16 cellular contexts compared by ENCODE assay signal in the genomic region with DNA sequence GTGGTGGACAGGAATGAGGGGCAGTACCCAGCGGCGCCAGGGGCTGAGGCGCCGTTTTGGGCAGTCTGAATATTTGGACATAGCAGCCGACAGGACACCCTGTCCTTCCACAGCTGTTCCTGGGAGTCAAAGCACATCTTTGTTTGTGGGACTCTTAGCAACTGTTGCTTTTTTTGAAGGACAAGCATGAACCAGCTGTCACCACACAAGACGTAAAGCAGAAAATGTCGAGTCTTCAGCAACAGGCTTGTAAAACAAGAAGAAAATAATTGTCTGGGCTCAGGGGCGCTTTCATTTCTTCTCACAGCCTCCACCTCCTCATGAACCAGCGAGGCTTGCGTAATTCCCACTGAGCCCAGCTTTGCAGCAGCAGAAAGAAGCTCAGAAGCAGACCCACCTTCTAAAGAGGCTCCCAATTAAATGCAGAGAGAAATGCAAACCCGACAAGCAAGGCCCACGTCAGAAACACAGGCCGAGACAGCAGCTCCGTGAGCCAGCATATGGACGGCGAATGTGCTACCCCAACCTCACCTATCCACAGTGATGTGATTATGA.
DNase-seq lines count a peak whose midpoint lies in the region; ATAC-seq, FAIRE-seq and TF ChIP-seq lines count a peak whose summit lies in the region.
"Had no signal": no experiment of that assay in that cellular context is flagged by ENCODE, and none has a peak within 500 bp of the region (broad histone marks: within the 10 kb centered on the region; RNA-seq: fewer than 3 reads in every experiment).

No MANE protein-coding gene starts in this region.

- no peak for TF ChIP-seq POLR2A in HepG2 (IDR thresholded peaks at IDR 0.05; ENCODE audit: insufficient read depth in 1 of 2, low read depth in 2 of 2, low read length in 2 of 2)
- no peak for TF ChIP-seq POLR2A in right lobe of liver (IDR thresholded peaks at IDR 0.05)

- no peak overlapping the region for H3K27ac ChIP-seq in HepG2 (ENCODE audit: extremely low read length, insufficient read depth, low read length)
- H3K27ac ChIP-seq in right lobe of liver: no peak overlapping the region
- H3K27ac ChIP-seq: HL-60 had no signal

- FAIRE-seq in HepG2 (lab: Jason Lieb, UNC): no peak

- DNase-seq in HepG2 (ENCODE audit: low spot score): no peak
- no peak for DNase-seq in right lobe of liver
- DNase-seq in epidermal melanocyte (ENCODE audit: insufficient read length, low spot score): peak; percentile 32
- DNase-seq in mesothelial cell of epicardium (ENCODE audit: low spot score in 2 of 2, unreplicated experiment in 2 of 2): no peak
- no peak for DNase-seq in stimulated activated naive CD8-positive, alpha-beta T cell treated with anti-CD3 and anti-CD28 coated beads, Interleukin-15, Interleukin-2, amounts not matched to agents 100 U/mL and 50 U/mL, for 24 hours
- no peak for DNase-seq in NCI-H146 treated with DMSO at 0.1 percent for 48 hours (lab: John Stamatoyannopoulos, UW; ENCODE audit: unreplicated experiment)
- no peak for DNase-seq in COR-L47 (lab: John Stamatoyannopoulos, UW)
- DNase-seq: activated CD8-positive, alpha-beta T cell treated with anti-CD3 and anti-CD28 coated beads for 36 hours; dermis blood vessel endothelial cell; DND-41; NK-92 treated with Interleukin-12 subunit alpha and Interleukin-12 subunit beta, amount 100 ng/mL, for 24 hours; T-helper 17 cell had no signal

- POLR2A ChIA-PET in HepG2 (lab: Yijun Ruan, JAX): no interaction called here

- TF ChIP-seq RAD21 in HepG2 (CRISPR knock-in tag; IDR thresholded peaks at IDR 0.05): no peak

- intact Hi-C loops in HepG2 (cut with micrococcal nuclease; ENCODE audit: unreplicated experiment): no loop called here
- intact Hi-C loops in right lobe of liver (cut with DNase I): no loop called here

- H2AFZ ChIP-seq in HepG2 (ENCODE audit: low read length): no peak overlapping the region

- H3K36me3 ChIP-seq in HepG2 (replicated peaks in 1 of 2; ENCODE audit: control insufficient read depth in 1 of 2, insufficient read depth in 2 of 2, low read length in 2 of 2): peaks cover 0 to 2% of the 10 kb centered on the region in 2 experiments; a peak in 1 of 5 replicates
- no peaks in the 10 kb centered on the region for H3K36me3 ChIP-seq in right lobe of liver

- H3K4me1 Mint-ChIP-seq in mesothelial cell of epicardium: no peaks in the 10 kb centered on the region

- CTCF ChIA-PET in HepG2 (lab: Yijun Ruan, JAX; ENCODE audit: low intra/inter-chr PET ratio, low total read pairs): no interaction called here

- H4K20me1 ChIP-seq in HepG2 (ENCODE audit: insufficient read depth, low read length): no peaks in the 10 kb centered on the region; the same call in 1 of the 2 replicates

- H3K9me3 ChIP-seq in HepG2 (ENCODE audit: low read length) (no peaks in the 10 kb centered on the region), right lobe of liver (no peaks in the 10 kb centered on the region)

- H3K4me1 ChIP-seq in HepG2 (ENCODE audit: insufficient read depth, low read length) (no peaks in the 10 kb centered on the region), right lobe of liver (no peaks in the 10 kb centered on the region)

- H3K27me3 ChIP-seq in HepG2 (ENCODE audit: control insufficient read depth in 1 of 2, insufficient read depth in 2 of 2, low read length in 2 of 2): no peaks in the 10 kb centered on the region
- no peaks in the 10 kb centered on the region for H3K27me3 ChIP-seq in right lobe of liver

- H3K9ac ChIP-seq in HepG2 (ENCODE audit: insufficient read depth, low read depth, low read length): no peak overlapping the region

- no peaks in the 10 kb centered on the region for H3K27me3 Mint-ChIP-seq in mesothelial cell of epicardium (ENCODE audit: low read depth)
- H3K27me3 Mint-ChIP-seq: activated CD8-positive, alpha-beta T cell treated with anti-CD3 and anti-CD28 coated beads for 36 hours; activated naive CD4-positive, alpha-beta T cell treated with anti-CD3 and anti-CD28 coated beads, Interleukin-2, amount 50 U/mL, for 24 hours; T-helper 17 cell had no signal

- TF ChIP-seq EP300 in HepG2 (IDR thresholded peaks at IDR 0.05; ENCODE audit: low read depth in 2 of 2, low read length in 2 of 2) (no peak), HepG2 (CRISPR knock-in tag; IDR thresholded peaks at IDR 0.05; ENCODE audit: borderline replicate concordance) (no peak)

- H3K4me3 Mint-ChIP-seq in mesothelial cell of epicardium: no peak overlapping the region
- H3K4me3 Mint-ChIP-seq: activated CD8-positive, alpha-beta T cell treated with anti-CD3 and anti-CD28 coated beads for 36 hours; activated naive CD4-positive, alpha-beta T cell treated with anti-CD3 and anti-CD28 coated beads, Interleukin-2, amount 50 U/mL, for 24 hours; T-helper 17 cell had no signal

- peak overlapping the region; percentile 45 for H3K27ac Mint-ChIP-seq in mesothelial cell of epicardium
- H3K27ac Mint-ChIP-seq: activated CD8-positive, alpha-beta T cell treated with anti-CD3 and anti-CD28 coated beads for 36 hours; activated naive CD4-positive, alpha-beta T cell treated with anti-CD3 and anti-CD28 coated beads, Interleukin-2, amount 50 U/mL, for 24 hours; T-helper 17 cell had no signal

- BruUV-seq in HepG2 (replicated peaks; lab: Mats Ljungman, UMichigan): no TSS peak

- no peak for TF ChIP-seq CTCF in HepG2 (CRISPR knock-in tag; IDR thresholded peaks at IDR 0.05)
- TF ChIP-seq CTCF in right lobe of liver (IDR thresholded peaks at IDR 0.05): no peak
- no peak for TF ChIP-seq CTCF in mesothelial cell of epicardium (IDR thresholded peaks at IDR 0.05; ENCODE audit: unreplicated experiment)

- H3K9me3 Mint-ChIP-seq in mesothelial cell of epicardium: no peaks in the 10 kb centered on the region
- H3K9me3 Mint-ChIP-seq: activated naive CD4-positive, alpha-beta T cell treated with anti-CD3 and anti-CD28 coated beads, Interleukin-2, amount 50 U/mL, for 24 hours had no signal

- H3K79me2 ChIP-seq in HepG2 (ENCODE audit: insufficient read depth, low read length): peaks cover 4% of the 10 kb centered on the region

- WGBS in HepG2 (ENCODE audit: low lambda C conversion rate): 90% methylated on average over 16 of the region's 16 CpGs
- WGBS in right lobe of liver (ENCODE audit: insufficient coverage, low coverage, low lambda C conversion rate, missing lambda C conversion rate): 73% methylated on average over 13 of the region's 16 CpGs

- H3K36me3 Mint-ChIP-seq in mesothelial cell of epicardium: peaks cover 6% of the 10 kb centered on the region

- ATAC-seq in HepG2: no peak
- no peak for ATAC-seq in right lobe of liver
- no peak for ATAC-seq in stimulated activated naive CD8-positive, alpha-beta T cell treated with anti-CD3 and anti-CD28 coated beads, Interleukin-15, Interleukin-2, amounts not matched to agents 100 U/mL and 50 U/mL, for 24 hours
- ATAC-seq in HG02840 (IDR thresholded peaks at IDR 0.05; ENCODE audit: low FRiP score, unreplicated experiment): no peak
- ATAC-seq: activated CD8-positive, alpha-beta T cell treated with anti-CD3 and anti-CD28 coated beads for 36 hours; T-helper 17 cell had no signal

- in situ Hi-C loops in HepG2 (cut with HindIII; ENCODE audit: extremely low pct_ligation_motif_present, low pct_unique_long_range_greater_than_20kb): no loop called here

- H3K4me3 ChIP-seq in HepG2 (replicated peaks in 1 of 3; ENCODE audit: insufficient read depth in 1 of 3, low read depth in 2 of 3, low read length in 3 of 3) (no peak overlapping the region), right lobe of liver (no peak overlapping the region)
- H3K4me3 ChIP-seq: lung had no signal

- H3K4me2 ChIP-seq in HepG2 (ENCODE audit: low read depth, low read length): no peak overlapping the region

TF ChIP-seq in HepG2, 621 proteins besides CTCF, POLR2A, EP300 and RAD21 (continues in another document):
- peak; percentile 54; the same call in 1 of the 2 replicates for TF ChIP-seq CEBPB (IDR thresholded peaks at IDR 0.05; ENCODE audit: borderline replicate concordance, low read depth, low read length)
